Comparison of ENCODE assay signal across 12 cellular contexts in genomic region chr1:59638172-59638800, GRCh38.
DNase-seq lines count a peak whose midpoint lies in the region; ATAC-seq and TF ChIP-seq lines count a peak whose summit lies in the region.
"Had no signal": no experiment of that assay in that cellular context is flagged by ENCODE, and none has a peak within 500 bp of the region (broad histone marks: within the 10 kb centered on the region; RNA-seq: fewer than 3 reads in every experiment).

No MANE protein-coding gene starts in this region.

- H3K4me3 Mint-ChIP-seq in neural crest cell (no peak overlapping the region), T-cell (no peak overlapping the region)
- H3K4me3 Mint-ChIP-seq: T-helper 1 cell treated with Interleukin-12 subunit alpha and Interleukin-12 subunit beta and Interleukin-4 antibody, amounts not matched to agents 30 μg/mL and 1 μg/mL, for 36 hours had no signal

- in situ Hi-C loops in SK-MEL-5 (cut with HindIII; ENCODE audit: low pct_unique_long_range_greater_than_20kb, low sequenced_read_pairs), result no loop called here

- TF ChIP-seq CTCF in fibroblast of pulmonary artery (IDR thresholded peaks at IDR 0.05; ENCODE audit: low read length, missing control alignments) (peak; percentile 21), neural crest cell (conservative IDR thresholded peaks at IDR 0.05) (no peak)

- peaks cover 9% of the 10 kb centered on the region for H3K9me3 Mint-ChIP-seq in neural crest cell
- H3K9me3 Mint-ChIP-seq in T-cell, result no peaks in the 10 kb centered on the region

- H3K4me3 ChIP-seq in fibroblast of pulmonary artery (replicated peaks; ENCODE audit: low read depth, low read length), result no peak overlapping the region
- H3K4me3 ChIP-seq: psoas muscle had no signal

- peaks cover 41% of the 10 kb centered on the region for H3K4me1 Mint-ChIP-seq in neural crest cell
- no peaks in the 10 kb centered on the region for H3K4me1 Mint-ChIP-seq in T-cell

- POLR2A ChIA-PET in T-cell (lab: Charles Lee), result no interaction called here

- peaks cover 3% of the 10 kb centered on the region for H3K36me3 Mint-ChIP-seq in neural crest cell (ENCODE audit: low read depth)
- peaks cover 7% of the 10 kb centered on the region for H3K36me3 Mint-ChIP-seq in T-cell

- DNase-seq in ELF-1 (ENCODE audit: low read depth, low spot score), result peak; percentile 4
- DNase-seq in SK-MEL-5 (ENCODE audit: low read depth, low spot score), result peak; percentile 4
- peak; percentile 66 for DNase-seq in fibroblast of pulmonary artery (ENCODE audit: low read depth)
- peak; percentile 3 for DNase-seq in neural crest cell (ENCODE audit: low read depth, low spot score)
- no peak for DNase-seq in T-cell
- DNase-seq in posterior vena cava (ENCODE audit: low spot score), result no peak
- no peak for DNase-seq in HK-2 (ENCODE audit: unreplicated experiment)
- DNase-seq: activated effector memory CD4-positive, alpha-beta T cell treated with anti-CD3 and anti-CD28 coated beads, Interleukin-2, amount 50 U/mL, for 16 hours; NCI-H187 treated with DMSO at 0.1 percent for 48 hours; psoas muscle had no signal

- H3K27ac Mint-ChIP-seq in neural crest cell (ENCODE audit: unreplicated experiment) (peak overlapping the region; percentile 52), T-cell (no peak overlapping the region)
- H3K27ac Mint-ChIP-seq: T-helper 1 cell treated with Interleukin-12 subunit alpha and Interleukin-12 subunit beta and Interleukin-4 antibody, amounts not matched to agents 30 μg/mL and 1 μg/mL, for 36 hours had no signal

- ATAC-seq in T-cell (replicated peaks in 1 of 4), result no peak
- no peak for ATAC-seq in HG02970 (IDR thresholded peaks at IDR 0.05; ENCODE audit: low FRiP score, unreplicated experiment)

- intact Hi-C loops in posterior vena cava (cut with DNase I), result no loop called here

- CTCF ChIA-PET in T-cell (lab: Charles Lee), result no interaction called here

- H3K27me3 Mint-ChIP-seq in neural crest cell (ENCODE audit: low read depth) (no peaks in the 10 kb centered on the region), T-cell (no peaks in the 10 kb centered on the region)

Comparison
In these comparisons a context has a peak if more than half of its experiments do, and no peak if none do; other contexts are left out.
1. DNase-seq: peak in ELF-1 (single experiment), SK-MEL-5 (single experiment), fibroblast of pulmonary artery (single experiment) and neural crest cell (single experiment); none in T-cell (0 of 34), posterior vena cava (single experiment) and HK-2 (single experiment).